9 cellular contexts compared by ENCODE assay signal in genomic region chr4:8110071-8110986, GRCh38. TPM values are rescaled to one million over a fixed set of nuclear protein-coding genes. Genes with fewer than 3 reads are reported as not detected.
DNase-seq lines count a peak whose midpoint lies in the region; ATAC-seq and TF ChIP-seq lines count a peak whose summit lies in the region.
"Had no signal": no experiment of that assay in that cellular context is flagged by ENCODE, and none has a peak within 500 bp of the region (broad histone marks: within the 10 kb centered on the region; RNA-seq: fewer than 3 reads in every experiment).

No MANE protein-coding gene starts in this region.

- TF ChIP-seq CTCF in NB4 (IDR thresholded peaks at IDR 0.05; ENCODE audit: low read depth, low read length) (peak; percentile 29), epithelial cell of proximal tubule (conservative IDR thresholded peaks at IDR 0.05; ENCODE audit: low read depth, low read length) (no peak), gastrocnemius medialis (IDR thresholded peaks at IDR 0.05 in 4 of 5, conservative IDR thresholded peaks at IDR 0.05 in 1 of 5) (no peak)

- TF ChIP-seq POLR2A in NB4 (IDR thresholded peaks at IDR 0.05; ENCODE audit: extremely low read depth, insufficient read length): no peak
- no peak for TF ChIP-seq POLR2A in gastrocnemius medialis (IDR thresholded peaks at IDR 0.05)

- no peaks in the 10 kb centered on the region for H3K9me3 ChIP-seq in gastrocnemius medialis

- no peaks in the 10 kb centered on the region for H3K27me3 ChIP-seq in gastrocnemius medialis

- peak; percentile 7 to 11 for DNase-seq in activated CD4-positive, alpha-beta T cell treated with anti-CD3 and anti-CD28 coated beads, Interleukin-2, amount 50 U/mL, for 48 hours
- no peak for DNase-seq in activated CD4-positive, alpha-beta T cell treated with anti-CD3 and anti-CD28 coated beads for 1 hour
- DNase-seq in NB4 (ENCODE audit: low read depth) (peak; percentile 35), epithelial cell of proximal tubule (ENCODE audit: low read depth) (peak; percentile 29), gastrocnemius medialis (no peak)
- DNase-seq in activated naive CD4-positive, alpha-beta T cell treated with Interleukin-2 at 50 U/mL for 16 hours: no peak
- no peak for DNase-seq in activated CD8-positive, alpha-beta memory T cell treated with anti-CD3 and anti-CD28 coated beads, Interleukin-2, amount 50 U/mL, for 4 hours
- DNase-seq: NCI-H1092 treated with DMSO at 0.1 percent for 48 hours had no signal

- in situ Hi-C loops in gastrocnemius medialis (cut with MboI; ENCODE audit: low sequenced_read_pairs in 4 of 4): no loop called here

- H3K36me3 ChIP-seq in gastrocnemius medialis: peaks cover 0 to 25% of the 10 kb centered on the region in 2 donors

- ATAC-seq in gastrocnemius medialis (no peak), HG02870 (IDR thresholded peaks at IDR 0.05; ENCODE audit: unreplicated experiment) (no peak)

- no peak overlapping the region for H3K4me3 ChIP-seq in NB4 (ENCODE audit: low read depth, low read length)
- H3K4me3 ChIP-seq in epithelial cell of proximal tubule (ENCODE audit: low read depth, low read length): no peak overlapping the region
- H3K4me3 ChIP-seq in gastrocnemius medialis: no peak overlapping the region

- peaks cover 69 to 77% of the 10 kb centered on the region in 2 donors for H3K4me1 ChIP-seq in gastrocnemius medialis

- intact Hi-C loops in gastrocnemius medialis (cut with DNase I; ENCODE audit: low total_unique reads): no loop called here

- H3K27ac ChIP-seq in gastrocnemius medialis: peak overlapping the region; percentile 93 to 100 (median 98)

RNA-seq across cellular contexts. Expression of gene ABLIM2, which starts 48.3 kb away (rescaled TPM):
- total RNA-seq in epithelial cell of proximal tubule: 1.0 TPM in 1 of 2 replicates, not detected in the other
- 100 to 1,000 TPM; 177 to 281 (median 244) TPM for total RNA-seq in gastrocnemius medialis

Comparison
In these comparisons a context has a peak if more than half of its experiments do, and no peak if none do; other contexts are left out.
1. DNase-seq: peak in activated CD4-positive, alpha-beta T cell treated with anti-CD3 and anti-CD28 coated beads, Interleukin-2, amount 50 U/mL, for 48 hours (2 of 2), NB4 (single experiment) and epithelial cell of proximal tubule (single experiment); none in activated CD4-positive, alpha-beta T cell treated with anti-CD3 and anti-CD28 coated beads for 1 hour (single experiment), gastrocnemius medialis (0 of 2), activated naive CD4-positive, alpha-beta T cell treated with Interleukin-2 at 50 U/mL for 16 hours (single experiment) and activated CD8-positive, alpha-beta memory T cell treated with anti-CD3 and anti-CD28 coated beads, Interleukin-2, amount 50 U/mL, for 4 hours (single experiment).
2. RNA of gene ABLIM2, which starts 48.3 kb away (total RNA-seq): 177 to 281 TPM in gastrocnemius medialis; 1.0 TPM in epithelial cell of proximal tubule; every median in the first group is over 10 times any median in the second.